ENCODE assay signal across 11 cellular contexts in genomic region chr3:177827517-177828249, GRCh38.
DNase-seq lines count a peak whose midpoint lies in the region; ATAC-seq and TF ChIP-seq lines count a peak whose summit lies in the region.
"Had no signal": no experiment of that assay in that cellular context is flagged by ENCODE, and none has a peak within 500 bp of the region (broad histone marks: within the 10 kb centered on the region; RNA-seq: fewer than 3 reads in every experiment).

No MANE protein-coding gene starts in this region.

- H3K4me3 ChIP-seq in Panc1 (ENCODE audit: low read depth in 2 of 2, low read length in 2 of 2) (no peak overlapping the region), vagina (no peak overlapping the region)

- no peaks in the 10 kb centered on the region for H3K27me3 ChIP-seq in Panc1 (ENCODE audit: control insufficient read depth, insufficient read depth, low read length)
- H3K27me3 ChIP-seq in vagina = no peaks in the 10 kb centered on the region

- no peaks in the 10 kb centered on the region for H3K27me3 Mint-ChIP-seq in stimulated activated naive CD8-positive, alpha-beta T cell treated with anti-CD3 and anti-CD28 coated beads, Interleukin-15, amount 100 ng/mL, for 72 hours
- H3K27me3 Mint-ChIP-seq: activated naive CD4-positive, alpha-beta T cell treated with anti-CD3 and anti-CD28 coated beads, Interleukin-2, amount 50 U/mL, for 24 hours; CD8-positive, alpha-beta memory T cell; stimulated activated naive CD8-positive, alpha-beta T cell treated with anti-CD3 and anti-CD28 coated beads, Interleukin-15, Interleukin-2, amounts not matched to agents 100 ng/mL and 50 ng/mL, for 24 hours had no signal

- POLR2A ChIA-PET in Panc1 (lab: Charles Lee) = interaction anchor here (0.5 kb wide), 1 partner anchor 468 kb away, joined by 3 read pairs; no protein-coding TSS in a partner anchor

- TF ChIP-seq CTCF in Panc1 (IDR thresholded peaks at IDR 0.05) (no peak), vagina (IDR thresholded peaks at IDR 0.05) (no peak)

- H3K4me3 Mint-ChIP-seq in stimulated activated naive CD8-positive, alpha-beta T cell treated with anti-CD3 and anti-CD28 coated beads, Interleukin-15, amount 100 ng/mL, for 72 hours = no peak overlapping the region
- H3K4me3 Mint-ChIP-seq: activated naive CD4-positive, alpha-beta T cell treated with anti-CD3 and anti-CD28 coated beads, Interleukin-2, amount 50 U/mL, for 24 hours; stimulated activated naive CD8-positive, alpha-beta T cell treated with anti-CD3 and anti-CD28 coated beads, Interleukin-15, Interleukin-2, amounts not matched to agents 100 ng/mL and 50 ng/mL, for 24 hours had no signal

- H3K9me3 ChIP-seq in Panc1 (ENCODE audit: control insufficient read depth, insufficient read depth, low read depth, low read length) (no peaks in the 10 kb centered on the region), vagina (no peaks in the 10 kb centered on the region)

- ATAC-seq in stimulated activated naive CD8-positive, alpha-beta T cell treated with anti-CD3 and anti-CD28 coated beads, Interleukin-15, amount 100 ng/mL, for 72 hours = peak; percentile 76
- no peak for ATAC-seq in stimulated activated naive CD8-positive, alpha-beta T cell treated with anti-CD3 and anti-CD28 coated beads, Interleukin-15, Interleukin-2, amounts not matched to agents 100 U/mL and 50 U/mL, for 24 hours
- ATAC-seq in Panc1 (peak; percentile 87), GM18520 (IDR thresholded peaks at IDR 0.05; ENCODE audit: unreplicated experiment) (no peak)
- no peak for ATAC-seq in activated CD4-positive, CD25-positive, alpha-beta regulatory T cell treated with anti-CD3 and anti-CD28 coated beads, Interleukin-2, amount 50 U/mL, for 24 hours

- CTCF ChIA-PET in Panc1 (lab: Charles Lee) = no interaction called here

- no TSS peak for BruUV-seq in Panc1 (replicated peaks; lab: Mats Ljungman, UMichigan)

- no peak for TF ChIP-seq POLR2A in vagina (IDR thresholded peaks at IDR 0.05)

- DNase-seq in stimulated activated naive CD8-positive, alpha-beta T cell treated with anti-CD3 and anti-CD28 coated beads, Interleukin-15, amount 100 ng/mL, for 72 hours = no peak
- DNase-seq in stimulated activated naive CD8-positive, alpha-beta T cell treated with anti-CD3 and anti-CD28 coated beads, Interleukin-15, Interleukin-2, amounts not matched to agents 100 U/mL and 50 U/mL, for 24 hours = no peak
- DNase-seq in Panc1 (ENCODE audit: low read depth, low spot score) (no peak), hepatic stellate cell (ENCODE audit: low spot score) (peak; percentile 29), vagina (ENCODE audit: extremely low spot score in 2 of 2) (no peak), DMS79 (lab: John Stamatoyannopoulos, UW) (no peak)
- DNase-seq: CD8-positive, alpha-beta memory T cell had no signal

- in situ Hi-C loops in Panc1 (cut with HindIII; ENCODE audit: low pct_unique_long_range_greater_than_20kb, low sequenced_read_pairs) = no loop called here

- no peaks in the 10 kb centered on the region for H3K9me3 Mint-ChIP-seq in stimulated activated naive CD8-positive, alpha-beta T cell treated with anti-CD3 and anti-CD28 coated beads, Interleukin-15, amount 100 ng/mL, for 72 hours
- H3K9me3 Mint-ChIP-seq: activated naive CD4-positive, alpha-beta T cell treated with anti-CD3 and anti-CD28 coated beads, Interleukin-2, amount 50 U/mL, for 24 hours; CD8-positive, alpha-beta memory T cell; stimulated activated naive CD8-positive, alpha-beta T cell treated with anti-CD3 and anti-CD28 coated beads, Interleukin-15, Interleukin-2, amounts not matched to agents 100 ng/mL and 50 ng/mL, for 24 hours had no signal

- H3K27ac ChIP-seq in Panc1 (ENCODE audit: low read length) (peak overlapping the region; percentile 88), vagina (peak overlapping the region; percentile 15)

- peaks cover 9% of the 10 kb centered on the region for H3K4me1 Mint-ChIP-seq in stimulated activated naive CD8-positive, alpha-beta T cell treated with anti-CD3 and anti-CD28 coated beads, Interleukin-15, amount 100 ng/mL, for 72 hours
- H3K4me1 Mint-ChIP-seq: CD8-positive, alpha-beta memory T cell had no signal

- intact Hi-C loops in Panc1 (cut with micrococcal nuclease; ENCODE audit: unreplicated experiment) = loop anchor here (10.0 kb wide), 2 partner anchors 497 to 557 kb away; no protein-coding TSS in a partner anchor
- intact Hi-C loops in vagina (cut with DNase I) = no loop called here

- H3K36me3 ChIP-seq in Panc1 (ENCODE audit: control insufficient read depth, insufficient read depth, low read length) (no peaks in the 10 kb centered on the region), vagina (no peaks in the 10 kb centered on the region)

- peak overlapping the region in 1 of 2 donors; percentile 70 for H3K27ac Mint-ChIP-seq in stimulated activated naive CD8-positive, alpha-beta T cell treated with anti-CD3 and anti-CD28 coated beads, Interleukin-15, amount 100 ng/mL, for 72 hours
- H3K27ac Mint-ChIP-seq: activated naive CD4-positive, alpha-beta T cell treated with anti-CD3 and anti-CD28 coated beads, Interleukin-2, amount 50 U/mL, for 24 hours; CD8-positive, alpha-beta memory T cell; stimulated activated naive CD8-positive, alpha-beta T cell treated with anti-CD3 and anti-CD28 coated beads, Interleukin-15, Interleukin-2, amounts not matched to agents 100 ng/mL and 50 ng/mL, for 24 hours had no signal

- H3K4me1 ChIP-seq in Panc1 (ENCODE audit: control insufficient read depth, insufficient read depth, low read length) (peaks cover 43% of the 10 kb centered on the region), vagina (peaks cover 38% of the 10 kb centered on the region)

Comparison
In these comparisons a context has a peak if more than half of its experiments do, and no peak if none do; other contexts are left out.
1. ATAC-seq: peak in stimulated activated naive CD8-positive, alpha-beta T cell treated with anti-CD3 and anti-CD28 coated beads, Interleukin-15, amount 100 ng/mL, for 72 hours (single experiment) and Panc1 (single experiment); none in stimulated activated naive CD8-positive, alpha-beta T cell treated with anti-CD3 and anti-CD28 coated beads, Interleukin-15, Interleukin-2, amounts not matched to agents 100 U/mL and 50 U/mL, for 24 hours (single experiment), activated CD4-positive, CD25-positive, alpha-beta regulatory T cell treated with anti-CD3 and anti-CD28 coated beads, Interleukin-2, amount 50 U/mL, for 24 hours (0 of 2) and GM18520 (single experiment).